ENCODE assay signal across 8 cellular contexts in the genomic region with DNA sequence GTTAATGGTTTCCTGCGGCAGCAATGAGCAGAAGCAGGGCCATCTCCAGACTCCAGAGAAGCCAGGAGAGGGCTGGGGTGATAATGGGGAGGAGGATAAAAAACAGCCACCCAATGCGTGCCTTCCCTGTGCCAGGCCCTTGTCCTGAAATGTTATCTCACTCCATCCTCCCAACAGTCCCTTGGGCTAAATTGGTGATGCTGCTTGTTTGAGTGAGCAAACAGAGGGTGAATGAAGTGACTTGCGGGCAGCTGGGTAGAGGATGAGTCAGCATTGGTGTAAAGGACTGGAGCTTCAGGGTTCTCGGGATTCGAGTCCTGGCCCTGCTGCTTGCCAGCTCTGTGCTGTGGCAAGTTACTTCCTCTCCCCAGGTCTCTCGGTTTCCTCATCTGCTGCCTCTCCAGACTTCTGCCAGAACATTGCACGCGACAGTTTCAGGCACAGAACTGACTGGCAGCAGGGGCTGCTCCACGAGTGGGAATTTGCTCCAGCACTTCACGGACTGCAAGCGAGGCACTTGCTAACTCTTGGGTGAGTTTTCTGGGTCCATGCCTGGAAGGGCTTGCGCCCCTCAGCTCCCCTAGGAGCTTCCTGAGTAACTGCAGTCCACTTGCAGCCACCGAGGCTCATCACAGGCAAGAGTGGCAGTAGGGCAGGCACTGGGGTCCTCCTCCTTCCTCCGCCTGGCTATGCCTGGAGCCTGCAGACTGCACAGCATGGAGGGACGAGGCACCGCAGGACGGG. TPM values are rescaled to one million over a fixed set of nuclear protein-coding genes. Genes with fewer than 3 reads are reported as not detected.
DNase-seq lines count a peak whose midpoint lies in the region; ATAC-seq and TF ChIP-seq lines count a peak whose summit lies in the region.

Gene P2RY6 (plus strand): TSS at position 403 of the 744 bp plus-strand sequence. CDS start 24,181 bp downstream, outside the sequence.

- H3K36me3 ChIP-seq in ACC112 (ENCODE audit: insufficient read depth, low read length) (no peaks in the 10 kb centered on the region), stomach (no peaks in the 10 kb centered on the region)

- H3K4me3 ChIP-seq in ACC112 (ENCODE audit: low read depth, low read length) (no peak within 1 kb of the TSS), stomach (peak within 1 kb of the TSS in 3 of 4 donors; percentile 3 to 21 (median 9))

- no peak for TF ChIP-seq CTCF in stomach (IDR thresholded peaks at IDR 0.05)

- 82 to 85% (median 84%) methylated on average over 16 to 17 of the region's 17 CpGs for WGBS in stomach, 5 donors

- intact Hi-C loops in cardiac septum (cut with DNase I): no loop called here
- intact Hi-C loops in stomach (cut with DNase I; ENCODE audit: low total_unique reads): no loop called here

- peak; percentile 56 for DNase-seq in HPDE6-E6E7 (ENCODE audit: extremely low spot score)
- peak; percentile 99 for DNase-seq in SIG-M5 treated with dmso at 0.1 percent for 504 hours (lab: John Stamatoyannopoulos, UW; ENCODE audit: unreplicated experiment)
- peak; percentile 68 for DNase-seq in cardiac septum (ENCODE audit: low spot score)
- peak; percentile 27 for DNase-seq in stomach
- no peak for DNase-seq in stimulated activated CD4-positive, alpha-beta T cell treated with anti-CD3 and anti-CD28 coated beads, Interleukin-1b, Interleukin-23, amount 100 ng/mL, for 48 hours
- no peak for DNase-seq in NCI-H774 (lab: John Stamatoyannopoulos, UW)

- no peak for TF ChIP-seq EP300 in stomach (IDR thresholded peaks at IDR 0.05)

- ATAC-seq in GM19467 (IDR thresholded peaks at IDR 0.05; ENCODE audit: unreplicated experiment): no peak

- H3K4me1 ChIP-seq in ACC112 (ENCODE audit: control insufficient read depth, insufficient read depth, low read length, unreplicated experiment): peaks cover 4% of the 10 kb centered on the region
- H3K4me1 ChIP-seq in stomach: peaks cover 0 to 29% (median 2%) of the 10 kb centered on the region in 4 donors

- TF ChIP-seq POLR2A in stomach (IDR thresholded peaks at IDR 0.05): no peak

- no peaks in the 10 kb centered on the region for H3K79me2 ChIP-seq in ACC112 (ENCODE audit: control insufficient read depth, insufficient read depth, low read length, unreplicated experiment)

- H2AFZ ChIP-seq in ACC112 (ENCODE audit: low read length, unreplicated experiment): peak within 1 kb of the TSS; percentile 10

- H3K27ac ChIP-seq in ACC112 (ENCODE audit: low read depth, low read length) (no peak within 1 kb of the TSS), stomach (peak within 1 kb of the TSS in 2 of 5 donors; percentile 25 to 26)

- H3K27me3 ChIP-seq in ACC112 (ENCODE audit: insufficient read depth, low read length) (0 out of 2 replicates have a peak, but pooled peaks cover 7% of the 10 kb centered on the region), stomach (peaks cover 0 to 25% (median 0%) of the 10 kb centered on the region in 3 donors)

- no peaks in the 10 kb centered on the region for H3K9me3 ChIP-seq in stomach

RNA-seq across cellular contexts. Expression of gene P2RY6, which starts in this region (rescaled TPM):
- total RNA-seq in cardiac septum: 6.9 TPM
- total RNA-seq in stomach: 1 to 10 TPM in 1 of 5 donors, under 1 TPM in 1, not detected in 3; 0.29 to 1.3 TPM
- 1 to 10 TPM; 1.2 to 2.9 (median 2.1) TPM for polyA plus RNA-seq in stomach

Comparison
In these comparisons a context has a peak if more than half of its experiments do, and no peak if none do; other contexts are left out.
1. DNase-seq: peak in HPDE6-E6E7 (single experiment), SIG-M5 treated with dmso at 0.1 percent for 504 hours (single experiment), cardiac septum (single experiment) and stomach (single experiment); none in stimulated activated CD4-positive, alpha-beta T cell treated with anti-CD3 and anti-CD28 coated beads, Interleukin-1b, Interleukin-23, amount 100 ng/mL, for 48 hours (single experiment) and NCI-H774 (single experiment).